Comparison of ENCODE assay signal across 36 cellular contexts in genomic region chr15:82911458-82911857, GRCh38.
"Had no signal": no experiment of that assay in that cellular context is flagged by ENCODE, and none has a peak within 500 bp of the region (broad histone marks: within the 10 kb centered on the region; RNA-seq: fewer than 3 reads in every experiment).

No MANE protein-coding gene starts in this region.

- H3K4me1 ChIP-seq: ascending aorta, breast epithelium had no signal

- H3K4me1 Mint-ChIP-seq: activated B cell treated with CpG ODN at 0.5 μM for 24 hours; activated CD4-positive, alpha-beta memory T cell treated with anti-CD3 and anti-CD28 coated beads, Interleukin-2, amount 10 ng/mL, durations not matched to agents 7 days and 5 days; activated naive CD4-positive, alpha-beta T cell treated with anti-CD3 and anti-CD28 coated beads, Interleukin-2, amount 50 U/mL, for 24 hours; activated naive CD8-positive, alpha-beta T cell treated with anti-CD3 and anti-CD28 coated beads, Interleukin-2, amount 50 U/mL, for 24 hours had no signal

- DNase-seq: activated B cell treated with CpG ODN at 0.5 μM for 24 hours; activated CD4-positive, alpha-beta memory T cell treated with anti-CD3 and anti-CD28 coated beads, Interleukin-2, amount 10 ng/mL, durations not matched to agents 7 days and 5 days; activated CD4-positive, alpha-beta T cell treated with anti-CD3 and anti-CD28 coated beads for 1 hour; activated CD4-positive, alpha-beta T cell treated with anti-CD3 and anti-CD28 coated beads for 36 hours; activated CD4-positive, alpha-beta T cell treated with anti-CD3 and anti-CD28 coated beads for 48 hours; activated CD4-positive, alpha-beta T cell treated with anti-CD3 and anti-CD28 coated beads, Interleukin-2, amount 10 ng/mL, durations not matched to agents 7 days and 5 days; activated CD4-positive, alpha-beta T cell treated with anti-CD3 and anti-CD28 coated beads, Interleukin-2, amount 50 U/mL, for 48 hours; activated CD8-positive, alpha-beta memory T cell treated with anti-CD3 and anti-CD28 coated beads for 24 hours; activated CD8-positive, alpha-beta memory T cell treated with anti-CD3 and anti-CD28 coated beads, Interleukin-2, amount 10 ng/mL, durations not matched to agents 7 days and 5 days; activated CD8-positive, alpha-beta memory T cell treated with anti-CD3 and anti-CD28 coated beads, Interleukin-2, amount 50 U/mL, for 48 hours; activated CD8-positive, alpha-beta T cell treated with anti-CD3 and anti-CD28 coated beads, Interleukin-2, amount 10 ng/mL, durations not matched to agents 7 days and 5 days; activated effector memory CD4-positive, alpha-beta T cell treated with Interleukin-2 at 50 U/mL for 16 hours; activated gamma-delta T cell; activated naive CD4-positive, alpha-beta T cell treated with anti-CD3 and anti-CD28 coated beads, Interleukin-2, amount 10 ng/mL, durations not matched to agents 7 days and 5 days; activated naive CD4-positive, alpha-beta T cell treated with Interleukin-2 at 50 U/mL for 16 hours; activated naive CD8-positive, alpha-beta T cell treated with anti-CD3 and anti-CD28 coated beads, Interleukin-2, amount 10 ng/mL, durations not matched to agents 7 days and 5 days; activated naive CD8-positive, alpha-beta T cell treated with anti-CD3 and anti-CD28 coated beads, Interleukin-2, amount 50 U/mL, for 24 hours; activated T-cell treated with anti-CD3 and anti-CD28 coated beads, Interleukin-2, amount 50 U/mL, for 24 hours; activated T-cell treated with anti-CD3 and anti-CD28 coated beads, Interleukin-2, amount 50 U/mL, for 48 hours; amygdala; anterior cingulate cortex; brain microvascular endothelial cell; central memory CD4-positive, alpha-beta T cell; T-helper 1 cell; T-helper 2 cell; T-helper 9 cell had no signal

- H3K27me3 ChIP-seq: ascending aorta, brain microvascular endothelial cell, breast epithelium had no signal

- H3K4me3 Mint-ChIP-seq: activated B cell treated with CpG ODN at 0.5 μM for 24 hours; activated CD4-positive, alpha-beta memory T cell treated with anti-CD3 and anti-CD28 coated beads, Interleukin-2, amount 10 ng/mL, durations not matched to agents 7 days and 5 days; activated CD4-positive, alpha-beta T cell treated with anti-CD3 and anti-CD28 coated beads for 36 hours; activated CD4-positive, alpha-beta T cell treated with anti-CD3 and anti-CD28 coated beads, Interleukin-2, amount 10 ng/mL, durations not matched to agents 7 days and 5 days; activated CD8-positive, alpha-beta memory T cell treated with anti-CD3 and anti-CD28 coated beads, Interleukin-2, amount 10 ng/mL, durations not matched to agents 7 days and 5 days; activated CD8-positive, alpha-beta T cell treated with anti-CD3 and anti-CD28 coated beads, Interleukin-2, amount 10 ng/mL, durations not matched to agents 7 days and 5 days; activated naive CD4-positive, alpha-beta T cell treated with anti-CD3 and anti-CD28 coated beads, Interleukin-2, amount 10 ng/mL, durations not matched to agents 7 days and 5 days; activated naive CD4-positive, alpha-beta T cell treated with anti-CD3 and anti-CD28 coated beads, Interleukin-2, amount 50 U/mL, for 24 hours; activated naive CD8-positive, alpha-beta T cell; activated naive CD8-positive, alpha-beta T cell treated with anti-CD3 and anti-CD28 coated beads, Interleukin-2, amount 10 ng/mL, durations not matched to agents 7 days and 5 days; activated naive CD8-positive, alpha-beta T cell treated with anti-CD3 and anti-CD28 coated beads, Interleukin-2, amount 50 U/mL, for 24 hours; activated T-cell treated with anti-CD3 and anti-CD28 coated beads, Interleukin-2, amount 50 U/mL, for 24 hours; T-helper 1 cell treated with Interleukin-12 subunit alpha and Interleukin-12 subunit beta and Interleukin-4 antibody, amounts not matched to agents 30 μg/mL and 1 μg/mL, for 36 hours; T-helper 2 cell treated with Interferon-gamma antibody and Interleukin-4, amounts not matched to agents 5 μg/mL and 100 μg/mL, for 36 hours had no signal

- H3K4me3 ChIP-seq: ascending aorta, breast epithelium had no signal

- FAIRE-seq: TTC549 had no signal

- ATAC-seq: activated CD4-positive, alpha-beta T cell treated with anti-CD3 and anti-CD28 coated beads for 36 hours; activated CD4-positive, CD25-positive, alpha-beta regulatory T cell treated with anti-CD3 and anti-CD28 coated beads, Interleukin-2, amount 50 U/mL, for 24 hours; activated CD8-positive, alpha-beta memory T cell treated with anti-CD3 and anti-CD28 coated beads, Interleukin-2, amount 10 ng/mL, durations not matched to agents 7 days and 5 days; activated CD8-positive, alpha-beta T cell treated with anti-CD3 and anti-CD28 coated beads, Interleukin-2, amount 10 ng/mL, durations not matched to agents 7 days and 5 days; activated naive CD8-positive, alpha-beta T cell treated with anti-CD3 and anti-CD28 coated beads, Interleukin-2, amount 50 U/mL, for 24 hours had no signal

- H3K27ac ChIP-seq: ascending aorta, brain microvascular endothelial cell, breast epithelium, VCaP had no signal

- H3K27me3 Mint-ChIP-seq: activated naive CD8-positive, alpha-beta T cell had no signal

- H3K36me3 ChIP-seq: ascending aorta, brain microvascular endothelial cell, breast epithelium had no signal

- H3K27ac Mint-ChIP-seq: activated B cell treated with CpG ODN at 0.5 μM for 24 hours; activated CD4-positive, alpha-beta memory T cell treated with anti-CD3 and anti-CD28 coated beads, Interleukin-2, amount 10 ng/mL, durations not matched to agents 7 days and 5 days; activated CD4-positive, alpha-beta T cell treated with anti-CD3 and anti-CD28 coated beads for 36 hours; activated CD4-positive, alpha-beta T cell treated with anti-CD3 and anti-CD28 coated beads, Interleukin-2, amount 10 ng/mL, durations not matched to agents 7 days and 5 days; activated CD8-positive, alpha-beta memory T cell treated with anti-CD3 and anti-CD28 coated beads, Interleukin-2, amount 10 ng/mL, durations not matched to agents 7 days and 5 days; activated CD8-positive, alpha-beta T cell treated with anti-CD3 and anti-CD28 coated beads, Interleukin-2, amount 10 ng/mL, durations not matched to agents 7 days and 5 days; activated naive CD4-positive, alpha-beta T cell treated with anti-CD3 and anti-CD28 coated beads, Interleukin-2, amount 10 ng/mL, durations not matched to agents 7 days and 5 days; activated naive CD4-positive, alpha-beta T cell treated with anti-CD3 and anti-CD28 coated beads, Interleukin-2, amount 50 U/mL, for 24 hours; activated naive CD8-positive, alpha-beta T cell; activated naive CD8-positive, alpha-beta T cell treated with anti-CD3 and anti-CD28 coated beads, Interleukin-2, amount 10 ng/mL, durations not matched to agents 7 days and 5 days; activated naive CD8-positive, alpha-beta T cell treated with anti-CD3 and anti-CD28 coated beads, Interleukin-2, amount 50 U/mL, for 24 hours; activated T-cell treated with anti-CD3 and anti-CD28 coated beads, Interleukin-2, amount 50 U/mL, for 24 hours; activated T-helper 2 cell treated with anti-CD3 and anti-CD28 coated beads, Interferon-gamma antibody, Interleukin-2, Interleukin-4, amounts not matched to agents 10 μg/mL and 5 μg/mL and 100 μg/mL, durations not matched to agents 14 hours and 24 hours and 36 hours; T-helper 1 cell treated with Interleukin-12 subunit alpha and Interleukin-12 subunit beta and Interleukin-4 antibody, amounts not matched to agents 30 μg/mL and 1 μg/mL, for 36 hours had no signal

- H3K36me3 Mint-ChIP-seq: activated naive CD4-positive, alpha-beta T cell treated with anti-CD3 and anti-CD28 coated beads, Interleukin-2, amount 10 ng/mL, durations not matched to agents 7 days and 5 days had no signal
